ENCODE assay signal across 8 cellular contexts in the genomic region with DNA sequence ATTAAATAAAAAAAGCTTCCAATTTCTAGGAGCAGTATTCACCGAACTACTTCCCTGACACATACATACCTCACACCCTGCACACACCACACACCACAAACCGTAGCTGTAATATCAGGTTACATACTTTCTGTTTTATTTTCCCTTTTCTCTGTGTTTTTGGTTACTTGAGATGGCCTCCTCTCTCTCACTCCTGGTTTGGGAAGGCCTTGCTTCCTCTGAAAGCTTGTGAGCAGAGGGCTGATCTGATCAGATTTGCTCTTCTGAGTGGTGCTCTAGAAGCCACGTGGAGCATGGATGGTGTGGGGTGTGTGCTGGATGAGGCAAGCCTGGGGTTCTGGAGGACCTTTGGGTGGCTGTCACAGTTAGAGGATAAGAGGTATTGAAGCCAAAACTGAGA. TPM values are rescaled to one million over a fixed set of nuclear protein-coding genes. Genes with fewer than 3 reads are reported as not detected.
DNase-seq lines count a peak whose midpoint lies in the region; ATAC-seq lines count a peak whose summit lies in the region.

No MANE protein-coding gene starts in this region.

- peak; percentile 81 for ATAC-seq in HG03039 (IDR thresholded peaks at IDR 0.05; ENCODE audit: unreplicated experiment)
- peak; percentile 79 for ATAC-seq in stimulated activated naive CD8-positive, alpha-beta T cell treated with anti-CD3 and anti-CD28 coated beads, Interleukin-15, Interleukin-2, amounts not matched to agents 100 U/mL and 50 U/mL, for 24 hours

- peak overlapping the region; percentile 27 for H3K4me3 Mint-ChIP-seq in activated T-helper 2 cell treated with anti-CD3 and anti-CD28 coated beads, Interferon-gamma antibody, Interleukin-2, Interleukin-4, amounts not matched to agents 10 μg/mL and 5 μg/mL and 100 μg/mL, durations not matched to agents 14 hours and 24 hours and 36 hours (ENCODE audit: low read depth)

- intact Hi-C loops in activated T-helper 2 cell treated with anti-CD3 and anti-CD28 coated beads, Interferon-gamma antibody, Interleukin-2, Interleukin-4, amounts not matched to agents 10 μg/mL and 5 μg/mL and 100 μg/mL, durations not matched to agents 14 hours and 24 hours and 36 hours (cut with micrococcal nuclease): no loop called here

- peaks cover 48% of the 10 kb centered on the region for H3K4me1 Mint-ChIP-seq in activated T-helper 2 cell treated with anti-CD3 and anti-CD28 coated beads, Interferon-gamma antibody, Interleukin-2, Interleukin-4, amounts not matched to agents 10 μg/mL and 5 μg/mL and 100 μg/mL, durations not matched to agents 14 hours and 24 hours and 36 hours (ENCODE audit: low read depth)

- peaks cover 24% of the 10 kb centered on the region for H3K36me3 Mint-ChIP-seq in activated T-helper 2 cell treated with anti-CD3 and anti-CD28 coated beads, Interferon-gamma antibody, Interleukin-2, Interleukin-4, amounts not matched to agents 10 μg/mL and 5 μg/mL and 100 μg/mL, durations not matched to agents 14 hours and 24 hours and 36 hours (ENCODE audit: low read depth)

- DNase-seq in activated naive CD4-positive, alpha-beta T cell treated with Interleukin-2 at 50 U/mL for 16 hours: peak; percentile 25
- DNase-seq in activated naive CD4-positive, alpha-beta T cell treated with anti-CD3 and anti-CD28 coated beads, Interleukin-2, amount 50 U/mL, for 16 hours: no peak
- DNase-seq in activated T-helper 2 cell treated with anti-CD3 and anti-CD28 coated beads, Interferon-gamma antibody, Interleukin-2, Interleukin-4, amounts not matched to agents 10 μg/mL and 5 μg/mL and 100 μg/mL, durations not matched to agents 14 hours and 24 hours and 36 hours (ENCODE audit: low spot score): peak; percentile 18
- no peak for DNase-seq in stimulated activated naive CD8-positive, alpha-beta T cell treated with anti-CD3 and anti-CD28 coated beads, Interleukin-15, Interleukin-2, amounts not matched to agents 100 U/mL and 50 U/mL, for 24 hours
- no peak for DNase-seq in NCI-H1105 (lab: John Stamatoyannopoulos, UW)
- DNase-seq in Kasumi-1 (lab: John Stamatoyannopoulos, UW): no peak
- no peak for DNase-seq in DMS 273 treated with DMSO at 0.1 percent for 48 hours (lab: John Stamatoyannopoulos, UW)

- H3K27ac Mint-ChIP-seq in activated T-helper 2 cell treated with anti-CD3 and anti-CD28 coated beads, Interferon-gamma antibody, Interleukin-2, Interleukin-4, amounts not matched to agents 10 μg/mL and 5 μg/mL and 100 μg/mL, durations not matched to agents 14 hours and 24 hours and 36 hours: peak overlapping the region; percentile 47

- peaks cover 6% of the 10 kb centered on the region for H3K27me3 Mint-ChIP-seq in activated T-helper 2 cell treated with anti-CD3 and anti-CD28 coated beads, Interferon-gamma antibody, Interleukin-2, Interleukin-4, amounts not matched to agents 10 μg/mL and 5 μg/mL and 100 μg/mL, durations not matched to agents 14 hours and 24 hours and 36 hours (ENCODE audit: low read depth)

- no peaks in the 10 kb centered on the region for H3K9me3 Mint-ChIP-seq in activated T-helper 2 cell treated with anti-CD3 and anti-CD28 coated beads, Interferon-gamma antibody, Interleukin-2, Interleukin-4, amounts not matched to agents 10 μg/mL and 5 μg/mL and 100 μg/mL, durations not matched to agents 14 hours and 24 hours and 36 hours

RNA-seq across cellular contexts. Expression of a gene that starts 20.9 kb away (rescaled TPM):
- total RNA-seq in activated T-helper 2 cell treated with anti-CD3 and anti-CD28 coated beads, Interferon-gamma antibody, Interleukin-2, Interleukin-4, amounts not matched to agents 10 μg/mL and 5 μg/mL and 100 μg/mL, durations not matched to agents 14 hours and 24 hours and 36 hours: 48.6 and 54.6 TPM in 2 replicates

Comparison
In these comparisons a context has a peak if more than half of its experiments do, and no peak if none do; other contexts are left out.
1. DNase-seq: peak in activated naive CD4-positive, alpha-beta T cell treated with Interleukin-2 at 50 U/mL for 16 hours (single experiment) and activated T-helper 2 cell treated with anti-CD3 and anti-CD28 coated beads, Interferon-gamma antibody, Interleukin-2, Interleukin-4, amounts not matched to agents 10 μg/mL and 5 μg/mL and 100 μg/mL, durations not matched to agents 14 hours and 24 hours and 36 hours (single experiment); none in activated naive CD4-positive, alpha-beta T cell treated with anti-CD3 and anti-CD28 coated beads, Interleukin-2, amount 50 U/mL, for 16 hours (single experiment), stimulated activated naive CD8-positive, alpha-beta T cell treated with anti-CD3 and anti-CD28 coated beads, Interleukin-15, Interleukin-2, amounts not matched to agents 100 U/mL and 50 U/mL, for 24 hours (single experiment), NCI-H1105 (single experiment), Kasumi-1 (0 of 2) and DMS 273 treated with DMSO at 0.1 percent for 48 hours (single experiment).